ENCODE assay signal across 12 cellular contexts in the genomic region with DNA sequence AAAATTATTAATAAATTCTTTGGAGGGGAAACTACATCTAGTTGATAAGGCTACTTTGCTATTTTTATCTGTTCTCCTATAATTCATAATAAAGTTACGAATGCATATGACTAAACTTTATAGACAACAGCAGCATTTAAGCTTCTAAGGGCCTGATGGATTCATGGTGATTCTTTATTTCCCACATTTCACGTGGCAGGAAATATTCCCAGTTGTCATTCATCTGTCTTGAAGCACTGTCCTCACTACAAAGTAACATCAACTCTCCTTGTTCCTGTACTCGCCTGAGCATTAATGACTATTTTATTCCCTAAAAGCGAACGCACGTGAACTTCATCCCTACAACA. TPM values are rescaled to one million over a fixed set of nuclear protein-coding genes. Genes with fewer than 3 reads are reported as not detected.
A peak's percentile ranks its signal among the peaks of the same experiment; 100 is the strongest.
DNase-seq lines count a peak whose midpoint lies in the region; ATAC-seq, FAIRE-seq and TF ChIP-seq lines count a peak whose summit lies in the region.
"Had no signal": no experiment of that assay in that cellular context is flagged by ENCODE, and none has a peak within 500 bp of the region (broad histone marks: within the 10 kb centered on the region; RNA-seq: fewer than 3 reads in every experiment).

No MANE protein-coding gene starts in this region.

- H3K9me3 ChIP-seq in adipocyte (ENCODE audit: control insufficient read depth, low read length) (no peaks in the 10 kb centered on the region), HepG2 (ENCODE audit: low read length) (no peaks in the 10 kb centered on the region)
- H3K9me3 ChIP-seq: thoracic aorta had no signal

- no peak for FAIRE-seq in HepG2 (lab: Jason Lieb, UNC)
- FAIRE-seq: endometrium had no signal

- H3K36me3 Mint-ChIP-seq in activated CD8-positive, alpha-beta T cell treated with anti-CD3 and anti-CD28 coated beads, Interleukin-2, amount 10 ng/mL, durations not matched to agents 7 days and 5 days (ENCODE audit: low read depth), result peaks cover 2% of the 10 kb centered on the region

- no peaks in the 10 kb centered on the region for H3K79me2 ChIP-seq in HepG2 (ENCODE audit: insufficient read depth, low read length)

- ATAC-seq in HepG2, result no peak
- no peak for ATAC-seq in activated CD8-positive, alpha-beta T cell treated with anti-CD3 and anti-CD28 coated beads, Interleukin-2, amount 10 ng/mL, durations not matched to agents 7 days and 5 days
- no peak for ATAC-seq in GM21529 (IDR thresholded peaks at IDR 0.05; ENCODE audit: unreplicated experiment)
- no peak for ATAC-seq in GM19328 (IDR thresholded peaks at IDR 0.05; ENCODE audit: unreplicated experiment)

- H3K27ac ChIP-seq in HL-60 (replicated peaks) (peak overlapping the region; percentile 99), HepG2 (ENCODE audit: extremely low read length, insufficient read depth, low read length) (peak overlapping the region; percentile 63)
- H3K27ac ChIP-seq: thoracic aorta had no signal

- no peak for TF ChIP-seq CTCF in HL-60 (IDR thresholded peaks at IDR 0.05; ENCODE audit: insufficient read depth, low read length)
- no peak for TF ChIP-seq CTCF in HepG2 (CRISPR knock-in tag; IDR thresholded peaks at IDR 0.05)

- H3K27me3 Mint-ChIP-seq in activated CD8-positive, alpha-beta T cell treated with anti-CD3 and anti-CD28 coated beads, Interleukin-2, amount 10 ng/mL, durations not matched to agents 7 days and 5 days (ENCODE audit: low read depth), result peaks cover 52% of the 10 kb centered on the region

- no TSS peak for BruUV-seq in HepG2 (replicated peaks; lab: Mats Ljungman, UMichigan)

- H3K4me3 Mint-ChIP-seq in activated CD8-positive, alpha-beta T cell treated with anti-CD3 and anti-CD28 coated beads, Interleukin-2, amount 10 ng/mL, durations not matched to agents 7 days and 5 days, result no peak overlapping the region

- CTCF ChIA-PET in HepG2 (lab: Yijun Ruan, JAX; ENCODE audit: low intra/inter-chr PET ratio, low total read pairs), result no interaction called here
- CTCF ChIA-PET in activated CD8-positive, alpha-beta T cell treated with anti-CD3 and anti-CD28 coated beads, Interleukin-2, amount 10 ng/mL, durations not matched to agents 7 days and 5 days (lab: Charles Lee), result no interaction called here

- intact Hi-C loops in HepG2 (cut with micrococcal nuclease; ENCODE audit: unreplicated experiment), result no loop called here

- H2AFZ ChIP-seq in HepG2 (ENCODE audit: low read length), result no peak overlapping the region

- H3K36me3 ChIP-seq in adipocyte (ENCODE audit: control insufficient read depth, insufficient read depth, low read length, severe bottlenecking) (no peaks in the 10 kb centered on the region), HepG2 (replicated peaks in 1 of 2; ENCODE audit: control insufficient read depth in 1 of 2, insufficient read depth in 2 of 2, low read length in 2 of 2) (no peaks in the 10 kb centered on the region)
- H3K36me3 ChIP-seq: thoracic aorta had no signal

- H3K9me3 Mint-ChIP-seq in activated CD8-positive, alpha-beta T cell treated with anti-CD3 and anti-CD28 coated beads, Interleukin-2, amount 10 ng/mL, durations not matched to agents 7 days and 5 days (ENCODE audit: insufficient read depth), result no peaks in the 10 kb centered on the region
- H3K9me3 Mint-ChIP-seq: activated naive CD4-positive, alpha-beta T cell treated with anti-CD3 and anti-CD28 coated beads, Interleukin-2, amount 50 U/mL, for 72 hours had no signal

- TF ChIP-seq RAD21 in HepG2 (CRISPR knock-in tag; IDR thresholded peaks at IDR 0.05), result no peak

- no peak for TF ChIP-seq POLR2A in HepG2 (IDR thresholded peaks at IDR 0.05; ENCODE audit: insufficient read depth in 1 of 2, low read depth in 2 of 2, low read length in 2 of 2)

- H3K4me1 Mint-ChIP-seq in activated CD8-positive, alpha-beta T cell treated with anti-CD3 and anti-CD28 coated beads, Interleukin-2, amount 10 ng/mL, durations not matched to agents 7 days and 5 days (ENCODE audit: low read depth), result peaks cover 18% of the 10 kb centered on the region

- H4K20me1 ChIP-seq in HepG2 (ENCODE audit: insufficient read depth, low read length), result no peaks in the 10 kb centered on the region

- no peak overlapping the region for H3K9ac ChIP-seq in adipocyte (ENCODE audit: low read length)
- peak overlapping the region; percentile 32 for H3K9ac ChIP-seq in HepG2 (ENCODE audit: insufficient read depth, low read depth, low read length)

- H3K4me1 ChIP-seq in adipocyte (ENCODE audit: control insufficient read depth, insufficient read depth, low read length) (peaks cover 25% of the 10 kb centered on the region), HepG2 (ENCODE audit: insufficient read depth, low read length) (peaks cover 29% of the 10 kb centered on the region)

- TF ChIP-seq EP300 in HepG2 (IDR thresholded peaks at IDR 0.05; ENCODE audit: low read depth in 2 of 2, low read length in 2 of 2) (no peak), HepG2 (CRISPR knock-in tag; IDR thresholded peaks at IDR 0.05; ENCODE audit: borderline replicate concordance) (no peak)

- WGBS in HepG2 (ENCODE audit: low lambda C conversion rate), result 38% methylated on average over 6 of the region's 6 CpGs

- in situ Hi-C loops in HepG2 (cut with HindIII; ENCODE audit: extremely low pct_ligation_motif_present, low pct_unique_long_range_greater_than_20kb), result no loop called here

- H3K27me3 ChIP-seq in HL-60 (ENCODE audit: insufficient read depth, poor library complexity, severe bottlenecking), result no peaks in the 10 kb centered on the region
- no peaks in the 10 kb centered on the region for H3K27me3 ChIP-seq in adipocyte (replicated peaks; ENCODE audit: control insufficient read depth, insufficient read depth, low read length)
- H3K27me3 ChIP-seq in HepG2 (ENCODE audit: control insufficient read depth in 1 of 2, insufficient read depth in 2 of 2, low read length in 2 of 2), result peaks cover 0 to 26% of the 10 kb centered on the region in 2 experiments; a peak in 4 of 5 replicates

- POLR2A ChIA-PET in HepG2 (lab: Yijun Ruan, JAX), result no interaction called here
- POLR2A ChIA-PET in activated CD8-positive, alpha-beta T cell treated with anti-CD3 and anti-CD28 coated beads, Interleukin-2, amount 10 ng/mL, durations not matched to agents 7 days and 5 days (lab: Charles Lee), result no interaction called here

- DNase-seq in A172 (ENCODE audit: low spot score) (peak; percentile 31), HL-60 (ENCODE audit: low read depth in 1 of 2, low spot score in 1 of 2) (no peak), adipocyte (ENCODE audit: low read depth) (no peak), HepG2 (ENCODE audit: low spot score) (no peak), NCI-H128 (lab: John Stamatoyannopoulos, UW; ENCODE audit: unreplicated experiment) (no peak)
- DNase-seq in activated CD8-positive, alpha-beta T cell treated with anti-CD3 and anti-CD28 coated beads, Interleukin-2, amount 10 ng/mL, durations not matched to agents 7 days and 5 days, result no peak
- DNase-seq: C1 segment of cervical spinal cord had no signal

- H3K27ac Mint-ChIP-seq in activated CD8-positive, alpha-beta T cell treated with anti-CD3 and anti-CD28 coated beads, Interleukin-2, amount 10 ng/mL, durations not matched to agents 7 days and 5 days, result no peak overlapping the region
- H3K27ac Mint-ChIP-seq: activated naive CD4-positive, alpha-beta T cell treated with anti-CD3 and anti-CD28 coated beads, Interleukin-2, amount 50 U/mL, for 72 hours had no signal

- peak overlapping the region; percentile 68 for H3K4me2 ChIP-seq in HepG2 (ENCODE audit: low read depth, low read length)

- H3K4me3 ChIP-seq in HL-60 (replicated peaks; ENCODE audit: insufficient read depth, low read length) (peak overlapping the region; percentile 73), adipocyte (ENCODE audit: low read length) (peak overlapping the region; percentile 91), HepG2 (replicated peaks in 1 of 3; ENCODE audit: insufficient read depth in 1 of 3, low read depth in 2 of 3, low read length in 3 of 3) (peak overlapping the region; percentile 53 to 74 (median 61); a peak in 5 of 6 replicates)

TF ChIP-seq in HepG2, 621 proteins besides CTCF, POLR2A, EP300 and RAD21 (continues in another document):
- TF ChIP-seq HNRNPK (IDR thresholded peaks at IDR 0.05; ENCODE audit: low read depth, low read length, poor library complexity, severe bottlenecking) (no peak), CREM (IDR thresholded peaks at IDR 0.05) (peak; percentile 18; the same call in 1 of the 2 replicates), CREM (CRISPR knock-in tag; IDR thresholded peaks at IDR 0.05) (no peak), ZNF292 (CRISPR knock-in tag; IDR thresholded peaks at IDR 0.05; ENCODE audit: borderline replicate concordance, low read depth) (no peak), ZNF33A (CRISPR knock-in tag; IDR thresholded peaks at IDR 0.05; ENCODE audit: borderline replicate concordance) (no peak), CHD4 (IDR thresholded peaks at IDR 0.05; ENCODE audit: borderline replicate concordance, low read length) (no peak), TRIM24 (CRISPR knock-in tag; IDR thresholded peaks at IDR 0.05) (no peak), RFX5 (IDR thresholded peaks at IDR 0.05; ENCODE audit: low read depth, low read length) (no peak)

RNA-seq across cellular contexts. Expression of a gene that starts 2.6 kb away (rescaled TPM):
- total RNA-seq in A172 (2014; rRNA removed; shearing (Covaris generic)), result 8.8 and 10.2 TPM in 2 replicates
- total RNA-seq in HepG2 (2016; rRNA removed; fragmentation: Illumina TruSeq; extraction: Trizol), result 5.2 and 5.5 TPM in 2 replicates
- 33.3 and 40.2 TPM in 2 replicates for total RNA-seq in HepG2 (2016; cell fraction: cytosol; rRNA removed; fragmentation: Illumina TruSeq; extraction: Trizol; ENCODE audit: low read depth)
- 4.6 and 5.5 TPM in 2 replicates for total RNA-seq in HepG2 (2016; cell fraction: insoluble cytoplasmic fraction; rRNA removed; fragmentation: Illumina TruSeq; extraction: Trizol)
- 10.3 and 11.5 TPM in 2 replicates for total RNA-seq in HepG2 (2016; cell fraction: membrane; rRNA removed; fragmentation: Illumina TruSeq; extraction: Trizol)
- total RNA-seq in HepG2 (2016; cell fraction: nucleus; rRNA removed; fragmentation: Illumina TruSeq; extraction: Trizol), result 14.8 and 18.4 TPM in 2 replicates
- 2.5 and 4.3 TPM in 2 replicates for polyA plus RNA-seq in HepG2 (2011; rRNA removed)
- polyA plus RNA-seq in HepG2 (2011; cell fraction: cytosol; rRNA removed), result 1.4 and 1.8 TPM in 2 replicates
- polyA plus RNA-seq in HepG2 (2011; cell fraction: nucleus; rRNA removed), result 10.0 and 10.6 TPM in 2 replicates
- 2.3 and 3.7 TPM in 2 replicates for polyA plus RNA-seq in HepG2 (2012)
- polyA plus RNA-seq in HepG2 (2016; cell fraction: cytosol; fragmentation: Illumina TruSeq; extraction: Trizol; ENCODE audit: low read depth), result 0.33 and 0.40 TPM in 2 replicates
- polyA plus RNA-seq in HepG2 (2016; cell fraction: insoluble cytoplasmic fraction; fragmentation: Illumina TruSeq; extraction: Trizol; ENCODE audit: low read depth), result 6.6 and 7.2 TPM in 2 replicates
- polyA plus RNA-seq in HepG2 (2016; cell fraction: membrane; fragmentation: Illumina TruSeq; extraction: Trizol; ENCODE audit: low read depth), result 1.7 and 1.9 TPM in 2 replicates
- polyA plus RNA-seq in HepG2 (2016; cell fraction: nucleus; fragmentation: Illumina TruSeq; extraction: Trizol; ENCODE audit: insufficient read depth, low read depth), result 12.5 and 13.9 TPM in 2 replicates
- polyA minus RNA-seq in HepG2 (2011; rRNA and poly(A)+ RNA removed; ENCODE audit: low replicate concordance), result 4.6 and 7.1 TPM in 2 replicates
- polyA minus RNA-seq in HepG2 (2011; cell fraction: cytosol; rRNA and poly(A)+ RNA removed), result 2.8 and 3.7 TPM in 2 replicates
- 19.8 and 22.8 TPM in 2 replicates for polyA minus RNA-seq in HepG2 (2011; cell fraction: nucleus; rRNA and poly(A)+ RNA removed)
- total RNA-seq in activated CD8-positive, alpha-beta T cell treated with anti-CD3 and anti-CD28 coated beads, Interleukin-2, amount 10 ng/mL, durations not matched to agents 7 days and 5 days, result not detected
